Comparison of ENCODE assay signal across 31 cellular contexts in genomic region chr10:77611670-77612069, GRCh38. TPM values are rescaled to one million over a fixed set of nuclear protein-coding genes. Genes with fewer than 3 reads are reported as not detected.
"Had no signal": no experiment of that assay in that cellular context is flagged by ENCODE, and none has a peak within 500 bp of the region (broad histone marks: within the 10 kb centered on the region; RNA-seq: fewer than 3 reads in every experiment).

No MANE protein-coding gene starts in this region.

- DNase-seq: activated B cell treated with CpG ODN at 0.5 μM for 24 hours; activated CD4-positive, alpha-beta memory T cell treated with anti-CD3 and anti-CD28 coated beads for 36 hours; activated CD4-positive, alpha-beta T cell treated with anti-CD3 and anti-CD28 coated beads for 4 hours; activated CD4-positive, alpha-beta T cell treated with anti-CD3 and anti-CD28 coated beads, Interleukin-2, amount 50 U/mL, for 1 hour; activated CD4-positive, CD25-positive, alpha-beta regulatory T cell treated with anti-CD3 and anti-CD28 coated beads, Interleukin-2, amount 50 U/mL, for 72 hours; activated CD8-positive, alpha-beta memory T cell treated with anti-CD3 and anti-CD28 coated beads, Interleukin-2, amount 10 ng/mL, durations not matched to agents 7 days and 5 days; activated CD8-positive, alpha-beta memory T cell treated with anti-CD3 and anti-CD28 coated beads, Interleukin-2, amount 50 U/mL, for 48 hours; activated effector memory CD4-positive, alpha-beta T cell treated with Interleukin-2 at 50 U/mL for 16 hours; activated naive CD4-positive, alpha-beta T cell treated with anti-CD3 and anti-CD28 coated beads, Interleukin-2, amount 10 ng/mL, durations not matched to agents 7 days and 5 days; activated naive CD8-positive, alpha-beta T cell treated with anti-CD3 and anti-CD28 coated beads, Interleukin-2, amount 50 U/mL, for 24 hours; activated T-cell treated with anti-CD3 and anti-CD28 coated beads, Interleukin-2, amount 50 U/mL, for 48 hours; anterior cingulate cortex; caudate nucleus; MM.1S; MV-4-11; NCI-H1092; NCI-H1436 treated with DMSO at 0.1 percent for 48 hours; NCI-H1694 treated with DMSO at 0.1 percent for 48 hours; NCI-H2029; NCI-H2171; NCI-H510A; NCI-H526; NCI-H748 treated with DMSO at 0.1 percent for 48 hours; NK-92 treated with Interleukin-12 subunit alpha and Interleukin-12 subunit beta, amount 100 ng/mL, for 24 hours; PC-3; Right ventricle myocardium superior; SW 1271; T-helper 1 cell; T-helper 2 cell; T-helper 9 cell had no signal

- H3K4me2 ChIP-seq: KMS-11 had no signal

- H3K9ac ChIP-seq: KMS-11 had no signal

- ATAC-seq: activated CD8-positive, alpha-beta memory T cell treated with anti-CD3 and anti-CD28 coated beads, Interleukin-2, amount 10 ng/mL, durations not matched to agents 7 days and 5 days; activated naive CD8-positive, alpha-beta T cell treated with anti-CD3 and anti-CD28 coated beads, Interleukin-2, amount 50 U/mL, for 24 hours; PC-3 had no signal

- H3K27ac ChIP-seq: KMS-11 had no signal

RNA-seq across cellular contexts. Expression of gene KCNMA1, which starts 25.9 kb away (rescaled TPM):
- total RNA-seq: activated CD4-positive, alpha-beta memory T cell treated with anti-CD3 and anti-CD28 coated beads for 36 hours had no signal
